In the genomic region with DNA sequence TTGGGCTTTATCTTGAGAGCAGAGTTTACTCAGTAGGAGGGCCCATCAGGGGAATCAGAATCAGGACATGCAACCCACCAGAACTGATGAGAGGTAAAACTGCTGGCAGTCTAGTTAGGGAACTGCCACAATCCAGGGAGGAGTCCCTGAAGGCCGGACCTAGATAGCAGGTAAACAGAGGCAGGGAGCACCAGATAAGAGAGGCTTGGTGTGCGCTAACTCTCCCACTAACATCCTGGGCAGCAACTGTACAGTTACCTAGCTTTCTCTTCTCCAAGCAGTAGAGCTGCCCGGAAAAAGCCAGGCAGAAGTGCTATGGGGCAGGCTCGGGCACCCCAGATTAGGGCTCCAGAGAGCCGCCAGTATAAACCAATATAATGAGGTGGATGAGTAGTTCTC, we compare ENCODE assay signal across 2 cellular contexts.
TF ChIP-seq lines count a peak whose summit lies in the region.

No MANE protein-coding gene starts in this region.

TF ChIP-seq in HepG2, 621 proteins besides CTCF, POLR2A, EP300 and RAD21:
- no peak for TF ChIP-seq MTF2 (CRISPR knock-in tag; IDR thresholded peaks at IDR 0.05; ENCODE audit: borderline replicate concordance)
- TF ChIP-seq, protein P1, sequence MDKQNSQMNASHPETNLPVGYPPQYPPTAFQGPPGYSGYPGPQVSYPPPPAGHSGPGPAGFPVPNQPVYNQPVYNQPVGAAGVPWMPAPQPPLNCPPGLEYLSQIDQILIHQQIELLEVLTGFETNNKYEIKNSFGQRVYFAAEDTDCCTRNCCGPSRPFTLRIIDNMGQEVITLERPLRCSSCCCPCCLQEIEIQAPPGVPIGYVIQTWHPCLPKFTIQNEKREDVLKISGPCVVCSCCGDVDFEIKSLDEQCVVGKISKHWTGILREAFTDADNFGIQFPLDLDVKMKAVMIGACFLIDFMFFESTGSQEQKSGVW (CRISPR knock-in tag; IDR thresholded peaks at IDR 0.05; ENCODE audit: borderline replicate concordance): no peak
- TF ChIP-seq ZBED4 (CRISPR knock-in tag; IDR thresholded peaks at IDR 0.05; ENCODE audit: borderline replicate concordance): no peak
- TF ChIP-seq ATF7 (IDR thresholded peaks at IDR 0.05): no peak
- TF ChIP-seq ATF7 (CRISPR knock-in tag; IDR thresholded peaks at IDR 0.05): no peak
- no peak for TF ChIP-seq SKI (IDR thresholded peaks at IDR 0.05; ENCODE audit: partially characterized antibody)
- no peak for TF ChIP-seq ZMYM3 (CRISPR knock-in tag; IDR thresholded peaks at IDR 0.05)
- no peak for TF ChIP-seq ZNF354B (CRISPR knock-in tag; IDR thresholded peaks at IDR 0.05)
- no peak for TF ChIP-seq MEIS2 (CRISPR knock-in tag; IDR thresholded peaks at IDR 0.05)
- TF ChIP-seq KAT2B (IDR thresholded peaks at IDR 0.05; ENCODE audit: borderline replicate concordance, low read depth, low read length): no peak
- no peak for TF ChIP-seq ZBTB25 (CRISPR knock-in tag; IDR thresholded peaks at IDR 0.05)
- no peak for TF ChIP-seq NBN (conservative IDR thresholded peaks at IDR 0.05)
- no peak for TF ChIP-seq RAD51 (IDR thresholded peaks at IDR 0.05; ENCODE audit: borderline replicate concordance)
- no peak for TF ChIP-seq ZNF510 (CRISPR knock-in tag; IDR thresholded peaks at IDR 0.05; ENCODE audit: low read depth)
- TF ChIP-seq HNRNPL (IDR thresholded peaks at IDR 0.05; ENCODE audit: low read depth, low read length): no peak
- no peak for TF ChIP-seq KLF9 (CRISPR knock-in tag; IDR thresholded peaks at IDR 0.05; ENCODE audit: low read depth)
- no peak for TF ChIP-seq DMAP1 (CRISPR knock-in tag; IDR thresholded peaks at IDR 0.05)
- TF ChIP-seq, protein P2, sequence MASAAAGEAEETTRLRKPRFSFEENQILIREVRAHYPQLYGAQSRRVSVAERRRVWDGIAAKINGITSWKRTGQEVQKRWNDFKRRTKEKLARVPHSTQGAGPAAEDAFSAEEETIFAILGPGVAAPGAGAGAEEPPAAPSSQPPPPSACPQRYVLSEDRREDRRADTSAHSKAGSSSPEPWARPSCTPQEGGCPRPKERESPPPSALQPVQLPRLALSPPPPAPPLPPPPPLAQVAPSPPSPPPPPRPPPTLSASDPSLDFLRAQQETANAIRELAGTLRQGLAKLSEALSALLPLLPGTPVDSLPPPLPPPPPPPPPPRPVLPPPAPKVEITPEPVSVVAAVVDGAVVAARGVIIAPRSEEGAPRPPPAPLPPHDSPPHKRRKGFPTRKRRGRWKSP (CRISPR knock-in tag; IDR thresholded peaks at IDR 0.05): no peak
- no peak for TF ChIP-seq ZNF616 (CRISPR knock-in tag; IDR thresholded peaks at IDR 0.05; ENCODE audit: low read depth)
- TF ChIP-seq ZNF333 (CRISPR knock-in tag; IDR thresholded peaks at IDR 0.05; ENCODE audit: borderline replicate concordance): no peak

TF ChIP-seq in H1, 55 proteins besides CTCF, POLR2A, EP300 and RAD21:
- no peak for TF ChIP-seq KDM5A (IDR thresholded peaks at IDR 0.05; ENCODE audit: low read length)
- no peak for TF ChIP-seq TCF12 (IDR thresholded peaks at IDR 0.05; ENCODE audit: low read depth, low read length)
- no peak for TF ChIP-seq NANOG (IDR thresholded peaks at IDR 0.05; ENCODE audit: insufficient read depth, low read depth, low read length, poor library complexity, severe bottlenecking)
- no peak for TF ChIP-seq GABPA (IDR thresholded peaks at IDR 0.05; ENCODE audit: borderline replicate concordance, insufficient read depth, low read length)
- TF ChIP-seq CHD2 (IDR thresholded peaks at IDR 0.05; ENCODE audit: low read length): no peak
- TF ChIP-seq CREB1 (IDR thresholded peaks at IDR 0.05): no peak
- no peak for TF ChIP-seq CEBPB (IDR thresholded peaks at IDR 0.05; ENCODE audit: low read depth, low read length)
- no peak for TF ChIP-seq SRF (IDR thresholded peaks at IDR 0.05; ENCODE audit: low read depth, low read length)
- TF ChIP-seq MAX (IDR thresholded peaks at IDR 0.05): no peak
- TF ChIP-seq TEAD4 (IDR thresholded peaks at IDR 0.05; ENCODE audit: low read depth, low read length): no peak
- no peak for TF ChIP-seq SAP30 (IDR thresholded peaks at IDR 0.05; ENCODE audit: insufficient read depth, insufficient replicate concordance, low read length)
- no peak for TF ChIP-seq CHD7 (IDR thresholded peaks at IDR 0.05; ENCODE audit: insufficient replicate concordance, low read length)
- TF ChIP-seq HDAC6 (IDR thresholded peaks at IDR 0.05; ENCODE audit: low read depth, low read length): no peak
- TF ChIP-seq CBX5 (IDR thresholded peaks at IDR 0.05; ENCODE audit: low read depth, low read length): no peak
- no peak for TF ChIP-seq TBP (IDR thresholded peaks at IDR 0.05; ENCODE audit: low read depth, low read length)
- TF ChIP-seq SIX5 (IDR thresholded peaks at IDR 0.05; ENCODE audit: low read depth, low read length): no peak
- no peak for TF ChIP-seq SP1 (IDR thresholded peaks at IDR 0.05; ENCODE audit: low read depth, low read length)
- no peak for TF ChIP-seq CBX8 (IDR thresholded peaks at IDR 0.05; ENCODE audit: borderline replicate concordance, low read depth, low read length)
- no peak for TF ChIP-seq POU5F1 (IDR thresholded peaks at IDR 0.05; ENCODE audit: low read depth, low read length)
TF ChIP-seq in H1: peak in this region for 0.
